23 cellular contexts compared by ENCODE assay signal in the genomic region with DNA sequence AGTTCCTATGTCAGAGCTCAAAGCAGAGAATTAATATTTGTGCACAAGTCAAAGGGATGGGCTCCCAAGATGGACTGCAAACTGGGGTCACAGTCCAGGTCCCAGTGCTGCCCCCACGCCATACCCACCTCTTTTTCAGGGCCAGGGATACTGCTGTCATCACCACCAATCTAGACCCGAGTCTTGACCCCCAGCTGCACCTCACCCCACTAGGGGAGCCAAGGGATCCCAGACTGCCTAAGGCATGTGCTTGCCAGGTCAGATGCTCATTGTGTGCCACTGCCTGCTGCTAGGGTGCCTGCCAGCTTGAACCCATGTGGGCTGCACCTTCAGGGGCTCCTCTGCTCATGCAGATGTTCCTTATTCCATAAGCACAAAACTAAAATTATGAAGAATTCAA.
"Had no signal": no experiment of that assay in that cellular context is flagged by ENCODE, and none has a peak within 500 bp of the region (broad histone marks: within the 10 kb centered on the region; RNA-seq: fewer than 3 reads in every experiment).

No MANE protein-coding gene starts in this region.

- H3K27me3 ChIP-seq: breast epithelium, MG63 had no signal

- H3K4me3 ChIP-seq: breast epithelium, MG63, PC-9 had no signal

- H3K4me2 ChIP-seq: PC-9 had no signal

- H3K36me3 ChIP-seq: breast epithelium, MG63 had no signal

- H3K4me1 ChIP-seq: breast epithelium had no signal

- H2AFZ ChIP-seq: PC-9 had no signal

- H3K27ac ChIP-seq: breast epithelium, PC-9 had no signal

- DNase-seq: activated B cell treated with CpG ODN at 0.5 μM for 24 hours; activated CD4-positive, alpha-beta T cell treated with anti-CD3 and anti-CD28 coated beads for 1 hour; activated CD4-positive, alpha-beta T cell treated with anti-CD3 and anti-CD28 coated beads, Interleukin-2, amount 10 ng/mL, durations not matched to agents 24 days and 14 days; activated CD4-positive, alpha-beta T cell treated with anti-CD3 and anti-CD28 coated beads, Interleukin-2, amount 50 U/mL, for 48 hours; activated CD8-positive, alpha-beta memory T cell treated with anti-CD3 and anti-CD28 coated beads, Interleukin-2, amount 10 ng/mL, durations not matched to agents 7 days and 5 days; activated effector memory CD4-positive, alpha-beta T cell treated with Interleukin-2 at 50 U/mL for 16 hours; activated naive CD4-positive, alpha-beta T cell; activated T-cell treated with anti-CD3 and anti-CD28 coated beads, Interleukin-2, amount 50 U/mL, for 24 hours; aorta; caudate nucleus; MG63; NCI-H1105; NCI-H1436; NCI-H1694 treated with DMSO at 0.1 percent for 48 hours; NCI-H2081; NCI-H510A treated with DMSO at 0.1 percent for 48 hours; NCI-H69; NK-92 treated with Interleukin-12 subunit alpha and Interleukin-12 subunit beta, amount 100 ng/mL, for 24 hours; PC-9; SHP77 treated with DMSO at 0.1 percent for 48 hours; T-helper 17 cell; T-helper 9 cell had no signal

- ATAC-seq: activated CD8-positive, alpha-beta memory T cell treated with anti-CD3 and anti-CD28 coated beads, Interleukin-2, amount 10 ng/mL, durations not matched to agents 7 days and 5 days; T-helper 17 cell had no signal

- H3K9me3 ChIP-seq: breast epithelium, MG63 had no signal
